19 cellular contexts compared by ENCODE assay signal in the genomic region with DNA sequence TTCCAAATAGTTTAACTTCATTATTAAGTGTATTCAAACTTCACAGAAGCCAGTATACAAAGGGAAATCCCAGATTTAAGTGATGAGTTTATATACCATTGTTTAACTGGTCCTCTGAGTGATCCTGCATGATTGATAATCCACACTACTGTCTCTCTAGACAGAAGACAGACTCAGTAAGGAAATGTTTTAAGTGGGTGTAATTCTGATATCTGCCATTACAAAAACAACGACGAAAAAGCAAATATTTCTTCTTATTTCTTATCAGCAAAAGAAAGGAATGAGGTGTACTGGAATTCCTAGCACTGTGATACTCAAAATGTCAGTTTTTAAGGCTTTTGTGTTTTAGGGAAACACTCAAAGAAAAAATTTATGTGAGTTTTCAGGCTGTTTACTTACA.
A peak's percentile ranks its signal among the peaks of the same experiment; 100 is the strongest.
DNase-seq lines count a peak whose midpoint lies in the region; ATAC-seq and TF ChIP-seq lines count a peak whose summit lies in the region.
"Had no signal": no experiment of that assay in that cellular context is flagged by ENCODE, and none has a peak within 500 bp of the region (broad histone marks: within the 10 kb centered on the region; RNA-seq: fewer than 3 reads in every experiment).

No MANE protein-coding gene starts in this region.

- no peaks in the 10 kb centered on the region for H3K9me3 ChIP-seq in cardiac muscle cell (ENCODE audit: low read depth)
- H3K9me3 ChIP-seq in heart left ventricle = peaks cover 0 to 8% (median 0%) of the 10 kb centered on the region in 12 donors
- H3K9me3 ChIP-seq: BLaER1, HAP-1 had no signal

- no peak for TF ChIP-seq POLR2A in heart left ventricle (IDR thresholded peaks at IDR 0.05)

- intact Hi-C loops in heart left ventricle (cut with DNase I) = no loop called here

- H3K4me3 ChIP-seq in cardiac muscle cell (no peak overlapping the region), heart left ventricle (no peak overlapping the region), brain microvascular endothelial cell (ENCODE audit: low read depth, low read length) (no peak overlapping the region), fibroblast of the aortic adventitia (ENCODE audit: low read depth, low read length) (no peak overlapping the region)
- H3K4me3 ChIP-seq: BLaER1, GM12878, GM23248, HAP-1 had no signal

- in situ Hi-C loops in brain microvascular endothelial cell (cut with HindIII; ENCODE audit: low pct_ligation_motif_present, low sequenced_read_pairs) = no loop called here

- no peak for TF ChIP-seq CTCF in cardiac muscle cell (IDR thresholded peaks at IDR 0.05; ENCODE audit: low read depth, low read length)
- TF ChIP-seq CTCF in heart left ventricle (IDR thresholded peaks at IDR 0.05) = no peak
- TF ChIP-seq CTCF in brain microvascular endothelial cell (IDR thresholded peaks at IDR 0.05; ENCODE audit: low read depth, low read length, missing control alignments) = no peak
- no peak for TF ChIP-seq CTCF in fibroblast of the aortic adventitia (IDR thresholded peaks at IDR 0.05; ENCODE audit: insufficient read depth, low read length)

- no peaks in the 10 kb centered on the region for H3K27me3 ChIP-seq in cardiac muscle cell
- no peaks in the 10 kb centered on the region for H3K27me3 ChIP-seq in heart left ventricle
- H3K27me3 ChIP-seq in brain microvascular endothelial cell (replicated peaks) = no peaks in the 10 kb centered on the region
- H3K27me3 ChIP-seq: BLaER1 had no signal

- H3K27ac ChIP-seq in cardiac muscle cell = peak overlapping the region; percentile 3
- no peak overlapping the region for H3K27ac ChIP-seq in heart left ventricle
- peak overlapping the region; percentile 45 for H3K27ac ChIP-seq in brain microvascular endothelial cell
- H3K27ac ChIP-seq: BLaER1, GM23248, HL-60 had no signal

- H3K4me1 ChIP-seq in cardiac muscle cell (ENCODE audit: low read depth) (peaks cover 5% of the 10 kb centered on the region), heart left ventricle (peaks cover 0 to 15% (median 0%) of the 10 kb centered on the region in 12 donors)
- H3K4me1 ChIP-seq: BLaER1, HAP-1 had no signal

- no peak for ATAC-seq in heart left ventricle
- no peak for ATAC-seq in GM18907 (IDR thresholded peaks at IDR 0.05; ENCODE audit: unreplicated experiment)
- no peak for ATAC-seq in HG03442 (IDR thresholded peaks at IDR 0.05; ENCODE audit: unreplicated experiment)

- WGBS in heart left ventricle, 4 donors = 20 to 30% (median 25%) methylated on average over 2 of the region's 2 CpGs

- H3K36me3 ChIP-seq in cardiac muscle cell (no peaks in the 10 kb centered on the region), heart left ventricle (no peaks in the 10 kb centered on the region), brain microvascular endothelial cell (replicated peaks) (no peaks in the 10 kb centered on the region)
- H3K36me3 ChIP-seq: BLaER1, HAP-1 had no signal

- DNase-seq in cardiac muscle cell (ENCODE audit: low read depth in 1 of 2, low spot score in 1 of 2) (no peak), heart left ventricle (no peak), brain microvascular endothelial cell (no peak), fibroblast of the aortic adventitia (ENCODE audit: low read depth) (peak; percentile 29)
- DNase-seq in activated effector memory CD4-positive, alpha-beta T cell treated with anti-CD3 and anti-CD28 coated beads, Interleukin-2, amount 50 U/mL, for 16 hours = no peak
- DNase-seq: 8988T; Calu3; CD4-positive, alpha-beta memory T cell; DMS 273 treated with DMSO at 0.1 percent for 48 hours; DMS53; DND-41; GM23248; IMR-90 had no signal

Comparison
In these comparisons a context has a peak if more than half of its experiments do, and no peak if none do; other contexts are left out.
1. H3K27ac ChIP-seq: peak in cardiac muscle cell (single experiment) and brain microvascular endothelial cell (single experiment); none in heart left ventricle (0 of 12).